In genomic region chr2:45729753-45730512, GRCh38 we compare ENCODE assay signal across 9 cellular contexts.
DNase-seq lines count a peak whose midpoint lies in the region; ATAC-seq and TF ChIP-seq lines count a peak whose summit lies in the region.
"Had no signal": no experiment of that assay in that cellular context is flagged by ENCODE, and none has a peak within 500 bp of the region (broad histone marks: within the 10 kb centered on the region; RNA-seq: fewer than 3 reads in every experiment).

No MANE protein-coding gene starts in this region.

- H3K4me1 ChIP-seq in body of pancreas (peaks cover 11% of the 10 kb centered on the region), uterus (no peaks in the 10 kb centered on the region)
- H3K4me1 ChIP-seq: SJSA1 had no signal

- no peak for TF ChIP-seq POLR2A in body of pancreas (IDR thresholded peaks at IDR 0.05)
- no peak for TF ChIP-seq POLR2A in uterus (IDR thresholded peaks at IDR 0.05)

- H3K9me3 ChIP-seq in body of pancreas (no peaks in the 10 kb centered on the region), uterus (no peaks in the 10 kb centered on the region)
- H3K9me3 ChIP-seq: SJSA1 had no signal

- H3K27ac ChIP-seq in body of pancreas (no peak overlapping the region), uterus (no peak overlapping the region)
- H3K27ac ChIP-seq: SJSA1 had no signal

- TF ChIP-seq CTCF in GM12875 (IDR thresholded peaks at IDR 0.05; ENCODE audit: borderline replicate concordance, insufficient read depth, low read depth, low read length) (peak; percentile 68; the same call in 1 of the 2 replicates), body of pancreas (IDR thresholded peaks at IDR 0.05) (peak in 6 of 7 experiments; percentile 7 to 52 (median 40)), uterus (IDR thresholded peaks at IDR 0.05) (no peak)

- ATAC-seq in GM21576 (IDR thresholded peaks at IDR 0.05; ENCODE audit: unreplicated experiment) (peak; percentile 42), body of pancreas (no peak)

- DNase-seq in HT-29 (ENCODE audit: low spot score), result peak; percentile 34
- DNase-seq in body of pancreas, result peak in 2 of 4 donors; percentile 36 to 50
- peak; percentile 32 for DNase-seq in renal cortical epithelial cell (ENCODE audit: low read depth)
- DNase-seq in NCI-H2107 treated with DMSO at 0.1 percent for 48 hours (lab: John Stamatoyannopoulos, UW; ENCODE audit: unreplicated experiment), result no peak
- no peak for DNase-seq in NCI-H774 (lab: John Stamatoyannopoulos, UW)
- no peak for DNase-seq in uterus

- 81 to 85% methylated on average over 8 of the region's 8 CpGs for WGBS in body of pancreas, 2 donors

- no peaks in the 10 kb centered on the region for H3K36me3 ChIP-seq in body of pancreas (replicated peaks in 1 of 2; ENCODE audit: insufficient read depth in 1 of 2, low read depth in 2 of 2)
- no peaks in the 10 kb centered on the region for H3K36me3 ChIP-seq in uterus
- H3K36me3 ChIP-seq: SJSA1 had no signal

- intact Hi-C loops in body of pancreas (cut with DNase I) (no loop called here), uterus (cut with DNase I; ENCODE audit: low total_unique reads) (no loop called here)

- H3K27me3 ChIP-seq in body of pancreas (no peaks in the 10 kb centered on the region), uterus (no peaks in the 10 kb centered on the region)
- H3K27me3 ChIP-seq: SJSA1 had no signal

- no peak overlapping the region for H3K4me3 ChIP-seq in GM12875 (ENCODE audit: low read depth, low read length)
- H3K4me3 ChIP-seq in body of pancreas, result no peak overlapping the region
- H3K4me3 ChIP-seq in uterus, result no peak overlapping the region
- H3K4me3 ChIP-seq: SJSA1 had no signal

Comparison
In these comparisons a context has a peak if more than half of its experiments do, and no peak if none do; other contexts are left out.
1. CTCF ChIP-seq: peak in GM12875 (single experiment) and body of pancreas (6 of 7); none in uterus (0 of 4).
2. DNase-seq: peak in HT-29 (single experiment) and renal cortical epithelial cell (single experiment); none in NCI-H2107 treated with DMSO at 0.1 percent for 48 hours (single experiment), NCI-H774 (single experiment) and uterus (0 of 2).